In the genomic region with DNA sequence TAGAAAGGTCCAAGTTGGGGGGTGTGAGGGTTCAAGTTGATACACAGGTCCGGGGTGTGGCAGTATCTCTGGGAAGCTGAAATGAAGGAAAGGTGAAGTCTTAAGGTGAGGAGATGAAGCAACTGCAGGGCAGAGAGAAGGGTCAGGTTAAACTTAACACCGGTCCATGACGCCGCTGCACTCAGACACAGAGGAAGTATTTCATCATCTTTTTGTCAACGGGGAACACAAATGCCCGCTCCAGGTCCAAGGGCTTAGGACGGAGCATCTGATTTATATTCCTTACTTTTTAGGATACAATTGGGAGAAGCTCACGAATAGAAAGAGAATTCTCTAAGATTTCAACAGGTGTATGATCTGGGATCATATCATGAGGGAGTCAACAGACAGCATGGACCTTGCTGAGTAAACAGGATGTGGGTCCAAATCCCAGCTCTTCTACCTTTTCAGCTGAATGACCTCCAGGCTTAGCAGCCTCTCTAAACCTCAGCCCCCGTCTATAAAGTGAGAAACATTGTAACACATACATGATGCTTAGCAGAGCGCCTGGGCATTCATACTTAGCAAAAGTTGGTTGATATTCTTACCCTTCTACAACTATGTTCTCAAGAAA, we compare ENCODE assay signal across 16 cellular contexts.
DNase-seq lines count a peak whose midpoint lies in the region; ATAC-seq and TF ChIP-seq lines count a peak whose summit lies in the region.
"Had no signal": no experiment of that assay in that cellular context is flagged by ENCODE, and none has a peak within 500 bp of the region (broad histone marks: within the 10 kb centered on the region; RNA-seq: fewer than 3 reads in every experiment).

No MANE protein-coding gene starts in this region.

- ATAC-seq in IMR-90 (ENCODE audit: low read depth), result no peak
- ATAC-seq in gastrocnemius medialis, result peak; percentile 67 to 90
- ATAC-seq in HG03442 (IDR thresholded peaks at IDR 0.05; ENCODE audit: unreplicated experiment), result no peak
- ATAC-seq in HG03196 (IDR thresholded peaks at IDR 0.05; ENCODE audit: unreplicated experiment), result no peak
- ATAC-seq in HG02759 (IDR thresholded peaks at IDR 0.05; ENCODE audit: unreplicated experiment), result no peak
- ATAC-seq: GM23338 had no signal

- H4K91ac ChIP-seq in IMR-90 (ENCODE audit: insufficient read depth, low read depth, low read length), result no peak overlapping the region; the same call in 1 of the 2 replicates

- BruUV-seq in IMR-90 (replicated peaks; lab: Mats Ljungman, UMichigan), result no TSS peak

- 90% methylated on average over 2 of the region's 10 CpGs; no CpG with 5 or more reads in 1 of the 2 experiments for WGBS in IMR-90 (ENCODE audit: extremely low coverage in 2 of 2, insufficient read length in 1 of 2), 2 experiments
- WGBS in liver, result 63% methylated on average over 10 of the region's 10 CpGs

- no peak for DNase-seq in IMR-90
- no peak for DNase-seq in caudate nucleus (lab: John Stamatoyannopoulos, UW)
- peak in 1 of 2 donors; percentile 33 for DNase-seq in gastrocnemius medialis
- DNase-seq in NCI-H446 (lab: John Stamatoyannopoulos, UW), result no peak
- DNase-seq: ACHN; BE2C; CD4-positive, alpha-beta memory T cell; DMS153; DMS79 treated with DMSO at 0.1 percent for 48 hours; H7 had no signal

- no peak overlapping the region for H3K9ac ChIP-seq in IMR-90 (ENCODE audit: low read depth, low read length)
- H3K9ac ChIP-seq in liver (ENCODE audit: low read depth in 1 of 2, low read length in 2 of 2), result no peak overlapping the region

- dilution Hi-C loops in IMR-90 (cut with HindIII; ENCODE audit: low sequenced_read_pairs, unreplicated experiment), result no loop called here

- H2AK9ac ChIP-seq in IMR-90 (replicated peaks; ENCODE audit: low read depth, low read length, poor library complexity), result peak overlapping the region; percentile 23

- in situ Hi-C loops in IMR-90 (cut with MboI; ENCODE audit: low sequenced_read_pairs) (no loop called here), gastrocnemius medialis (cut with MboI; ENCODE audit: low sequenced_read_pairs in 4 of 4) (no loop called here)

- no peak for TF ChIP-seq POLR2A in IMR-90 (IDR thresholded peaks at IDR 0.05; ENCODE audit: low read depth, low read length)
- no peak for TF ChIP-seq POLR2A in gastrocnemius medialis (IDR thresholded peaks at IDR 0.05)

- H2AK5ac ChIP-seq in IMR-90 (ENCODE audit: low read depth, low read length), result no peak overlapping the region; the same call in 1 of the 2 replicates

- H2BK120ac ChIP-seq in IMR-90 (ENCODE audit: low read depth, low read length), result no peak overlapping the region

- H3K4me2 ChIP-seq in IMR-90 (ENCODE audit: low read depth, low read length), result no peak overlapping the region
- H3K4me2 ChIP-seq: GM23338 had no signal

- TF ChIP-seq CTCF in IMR-90 (conservative IDR thresholded peaks at IDR 0.05; ENCODE audit: low read depth, low read length) (no peak), liver (IDR thresholded peaks at IDR 0.05; ENCODE audit: low read depth, low read length, missing input control) (no peak), gastrocnemius medialis (IDR thresholded peaks at IDR 0.05 in 4 of 5, conservative IDR thresholded peaks at IDR 0.05 in 1 of 5) (no peak)

- H3K9me3 ChIP-seq in IMR-90 (ENCODE audit: control insufficient read depth, insufficient read depth, low read length) (no peaks in the 10 kb centered on the region), liver (ENCODE audit: control insufficient read depth in 4 of 4, low read length in 3 of 4) (no peaks in the 10 kb centered on the region), gastrocnemius medialis (no peaks in the 10 kb centered on the region)
- H3K9me3 ChIP-seq: BE2C had no signal

- H3K18ac ChIP-seq in IMR-90 (ENCODE audit: low read depth, low read length), result no peak overlapping the region; the same call in 1 of the 2 replicates

- H3K27ac ChIP-seq in IMR-90 (ENCODE audit: insufficient read depth, low read length) (no peak overlapping the region), caudate nucleus (ENCODE audit: low read depth, low read length) (peak overlapping the region; percentile 55), liver (ENCODE audit: low read depth in 1 of 2, low read length in 2 of 2) (no peak overlapping the region), gastrocnemius medialis (no peak overlapping the region)
- H3K27ac ChIP-seq: C4-2B had no signal

- H3K14ac ChIP-seq in IMR-90 (replicated peaks; ENCODE audit: low read depth, low read length), result peak overlapping the region; percentile 31; the same call in 1 of the 2 replicates

- H3K4ac ChIP-seq in IMR-90 (ENCODE audit: low read depth, low read length), result no peak overlapping the region; the same call in 1 of the 2 replicates

- CTCF ChIA-PET in IMR-90 (lab: Yijun Ruan, JAX), result no interaction called here

- no peak for TF ChIP-seq RAD21 in IMR-90 (IDR thresholded peaks at IDR 0.05; ENCODE audit: low read length)
- TF ChIP-seq RAD21 in liver (IDR thresholded peaks at IDR 0.05), result peak in 1 of 2 donors; percentile 4

- peaks cover 1% of the 10 kb centered on the region; the same call in 1 of the 2 replicates for H3K36me3 ChIP-seq in IMR-90 (ENCODE audit: control insufficient read depth, insufficient read depth, low read length)
- no peaks in the 10 kb centered on the region for H3K36me3 ChIP-seq in liver (ENCODE audit: control insufficient read depth in 4 of 4, insufficient read depth in 3 of 4, low read depth in 1 of 4, low read length in 3 of 4)
- no peaks in the 10 kb centered on the region for H3K36me3 ChIP-seq in gastrocnemius medialis
- H3K36me3 ChIP-seq: BE2C had no signal

- POLR2A ChIA-PET in IMR-90 (lab: Charles Lee; ENCODE audit: unreplicated experiment), result no interaction called here

- intact Hi-C loops in IMR-90 (cut with micrococcal nuclease), result no loop called here
- intact Hi-C loops in gastrocnemius medialis (cut with DNase I; ENCODE audit: low total_unique reads), result loop anchor here (5.0 kb wide), 1 partner anchor 199 kb away; the partner anchor contains the start of gene ATXN1

- H4K20me1 ChIP-seq in IMR-90 (ENCODE audit: insufficient read depth, low read length), result no peaks in the 10 kb centered on the region

- H3K9me1 ChIP-seq in IMR-90 (ENCODE audit: insufficient read depth, low read length), result peaks cover 11% of the 10 kb centered on the region

- no peak overlapping the region for H2BK5ac ChIP-seq in IMR-90 (ENCODE audit: low read depth, low read length, poor library complexity, severe bottlenecking)

- no peak overlapping the region for H3K23ac ChIP-seq in IMR-90 (ENCODE audit: low read depth, low read length)

- H2BK20ac ChIP-seq in IMR-90 (ENCODE audit: low read depth, low read length), result peak overlapping the region; percentile 6

- peaks cover 9 to 13% of the 10 kb centered on the region in 2 experiments for H3K79me1 ChIP-seq in IMR-90 (ENCODE audit: low read depth in 1 of 2, low read length in 2 of 2)

- H3K4me1 ChIP-seq in IMR-90 (ENCODE audit: control insufficient read depth, insufficient read depth, low read length) (peaks cover 4% of the 10 kb centered on the region), liver (ENCODE audit: control insufficient read depth in 4 of 4, insufficient read depth in 4 of 4, low read length in 3 of 4) (peaks cover 0 to 3% (median 0%) of the 10 kb centered on the region in 4 donors), gastrocnemius medialis (peaks cover 30 to 32% of the 10 kb centered on the region in 2 donors)
- H3K4me1 ChIP-seq: BE2C had no signal

- H3K56ac ChIP-seq in IMR-90 (ENCODE audit: extremely low read depth, insufficient read depth, low read length), result 0 out of 2 replicates have a peak overlapping the region, but pooled peaks have one; percentile 13

- H2AFZ ChIP-seq in IMR-90 (replicated peaks; ENCODE audit: low read length, poor library complexity), result no peak overlapping the region
- H2AFZ ChIP-seq: GM23338 had no signal

- no peak overlapping the region for H4K8ac ChIP-seq in IMR-90 (ENCODE audit: low read depth in 2 of 2, low read length in 2 of 2)

- H3K27me3 ChIP-seq in IMR-90 (ENCODE audit: control insufficient read depth, insufficient read depth, low read length), result no peaks in the 10 kb centered on the region
- H3K27me3 ChIP-seq in liver (ENCODE audit: control insufficient read depth in 4 of 4, insufficient read depth in 4 of 4, low read length in 3 of 4), result no peaks in the 10 kb centered on the region
- no peaks in the 10 kb centered on the region for H3K27me3 ChIP-seq in gastrocnemius medialis
- H3K27me3 ChIP-seq: BE2C had no signal

- no peak overlapping the region for H4K5ac ChIP-seq in IMR-90 (ENCODE audit: low read depth, low read length)

- H2BK15ac ChIP-seq in IMR-90 (ENCODE audit: low read depth, low read length), result no peak overlapping the region

- H3K4me3 ChIP-seq in IMR-90 (ENCODE audit: insufficient read depth, low read depth, low read length) (no peak overlapping the region), liver (ENCODE audit: low read depth in 1 of 3, low read length in 3 of 3) (no peak overlapping the region), gastrocnemius medialis (no peak overlapping the region)
- H3K4me3 ChIP-seq: GM23338 had no signal

TF ChIP-seq in IMR-90, 13 proteins besides CTCF, POLR2A, EP300 and RAD21:
- peak; percentile 51 for TF ChIP-seq CEBPB (IDR thresholded peaks at IDR 0.05; ENCODE audit: low read depth, low read length)
- TF ChIP-seq, protein P1, sequence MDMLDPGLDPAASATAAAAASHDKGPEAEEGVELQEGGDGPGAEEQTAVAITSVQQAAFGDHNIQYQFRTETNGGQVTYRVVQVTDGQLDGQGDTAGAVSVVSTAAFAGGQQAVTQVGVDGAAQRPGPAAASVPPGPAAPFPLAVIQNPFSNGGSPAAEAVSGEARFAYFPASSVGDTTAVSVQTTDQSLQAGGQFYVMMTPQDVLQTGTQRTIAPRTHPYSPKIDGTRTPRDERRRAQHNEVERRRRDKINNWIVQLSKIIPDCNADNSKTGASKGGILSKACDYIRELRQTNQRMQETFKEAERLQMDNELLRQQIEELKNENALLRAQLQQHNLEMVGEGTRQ (IDR thresholded peaks at IDR 0.05; ENCODE audit: low read depth, low read length), result no peak

TF ChIP-seq in liver, 16 proteins besides CTCF, POLR2A, EP300 and RAD21 (continues in another document):
- no peak for TF ChIP-seq SP1 (IDR thresholded peaks at IDR 0.05)
- no peak for TF ChIP-seq EGR1 (IDR thresholded peaks at IDR 0.05; ENCODE audit: low read depth in 2 of 2)
- TF ChIP-seq, protein P2, sequence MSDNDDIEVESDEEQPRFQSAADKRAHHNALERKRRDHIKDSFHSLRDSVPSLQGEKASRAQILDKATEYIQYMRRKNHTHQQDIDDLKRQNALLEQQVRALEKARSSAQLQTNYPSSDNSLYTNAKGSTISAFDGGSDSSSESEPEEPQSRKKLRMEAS (IDR thresholded peaks at IDR 0.05), result no peak
- peak in 1 of 2 donors; percentile 34 for TF ChIP-seq RXRA (IDR thresholded peaks at IDR 0.05)
- no peak for TF ChIP-seq NR2F2 (IDR thresholded peaks at IDR 0.05)
- TF ChIP-seq GABPA (IDR thresholded peaks at IDR 0.05 in 1 of 2, conservative IDR thresholded peaks at IDR 0.05 in 1 of 2), result no peak
- TF ChIP-seq ATF3 (IDR thresholded peaks at IDR 0.05), result peak; percentile 55
- TF ChIP-seq YY1 (IDR thresholded peaks at IDR 0.05), result no peak

Comparison
In these comparisons a context has a peak if more than half of its experiments do, and no peak if none do; other contexts are left out.
1. ATAC-seq: peak in gastrocnemius medialis (2 of 2); none in IMR-90 (single experiment), HG03442 (single experiment), HG03196 (single experiment) and HG02759 (single experiment).